Comparison of ENCODE assay signal across 14 cellular contexts in the genomic region with DNA sequence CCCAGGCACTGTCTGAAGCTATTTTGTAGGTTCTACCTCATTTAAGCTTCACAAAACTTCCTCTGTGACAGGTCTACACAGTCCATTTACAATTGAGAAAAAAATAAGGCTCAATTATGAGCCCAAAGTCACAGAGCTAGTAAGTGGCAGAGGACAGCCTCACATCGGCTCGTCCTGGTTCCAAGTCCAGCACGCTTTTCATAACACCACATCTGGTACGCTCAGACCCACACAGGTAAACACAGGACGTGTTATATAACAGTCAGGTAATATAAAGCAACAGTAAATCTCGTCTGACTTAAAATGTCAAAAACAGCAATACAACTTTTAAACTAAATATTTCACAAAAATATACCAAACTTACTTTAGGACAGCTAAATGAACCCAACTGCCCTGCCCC.
"Had no signal": no experiment of that assay in that cellular context is flagged by ENCODE, and none has a peak within 500 bp of the region (broad histone marks: within the 10 kb centered on the region; RNA-seq: fewer than 3 reads in every experiment).

No MANE protein-coding gene starts in this region.

- H3K4me3 Mint-ChIP-seq: activated CD4-positive, alpha-beta memory T cell treated with anti-CD3 and anti-CD28 coated beads, Interleukin-2, amount 10 ng/mL, durations not matched to agents 7 days and 5 days; dendritic cell treated with granulocyte-macrophage colony-stimulating factor and Interleukin-4, amounts not matched to agents 40 ng/mL and 50 ng/mL, for 4 days; T-helper 1 cell treated with Interleukin-12 subunit alpha and Interleukin-12 subunit beta and Interleukin-4 antibody, amounts not matched to agents 30 μg/mL and 1 μg/mL, for 36 hours had no signal

- H3K27ac Mint-ChIP-seq: activated CD4-positive, alpha-beta memory T cell treated with anti-CD3 and anti-CD28 coated beads, Interleukin-2, amount 10 ng/mL, durations not matched to agents 7 days and 5 days; dendritic cell treated with granulocyte-macrophage colony-stimulating factor and Interleukin-4, amounts not matched to agents 40 ng/mL and 50 ng/mL, for 4 days; T-helper 1 cell treated with Interleukin-12 subunit alpha and Interleukin-12 subunit beta and Interleukin-4 antibody, amounts not matched to agents 30 μg/mL and 1 μg/mL, for 36 hours had no signal

- H3K27me3 ChIP-seq: breast epithelium, heart left ventricle had no signal

- H3K27ac ChIP-seq: breast epithelium, parathyroid adenoma, WERI-Rb-1 had no signal

- DNase-seq: activated CD4-positive, alpha-beta memory T cell treated with anti-CD3 and anti-CD28 coated beads, Interleukin-2, amount 10 ng/mL, durations not matched to agents 7 days and 5 days; activated CD4-positive, alpha-beta T cell treated with anti-CD3 and anti-CD28 coated beads for 4 hours; activated CD8-positive, alpha-beta memory T cell treated with anti-CD3 and anti-CD28 coated beads, Interleukin-2, amount 50 U/mL, for 4 hours; aorta; heart left ventricle; left cardiac atrium; midbrain; stimulated activated CD4-positive, alpha-beta T cell treated with anti-CD3 and anti-CD28 coated beads, Interleukin-1b, Interleukin-23, amount 100 ng/mL, for 48 hours; stimulated activated naive CD8-positive, alpha-beta T cell treated with anti-CD3 and anti-CD28 coated beads, Interleukin-15, amount 100 ng/mL, for 72 hours; WERI-Rb-1 had no signal

- H3K9me3 Mint-ChIP-seq: activated CD4-positive, alpha-beta memory T cell treated with anti-CD3 and anti-CD28 coated beads, Interleukin-2, amount 10 ng/mL, durations not matched to agents 7 days and 5 days; dendritic cell treated with granulocyte-macrophage colony-stimulating factor and Interleukin-4, amounts not matched to agents 40 ng/mL and 50 ng/mL, for 4 days; stimulated activated naive CD8-positive, alpha-beta T cell treated with anti-CD3 and anti-CD28 coated beads, Interleukin-15, amount 100 ng/mL, for 72 hours; T-helper 1 cell treated with Interleukin-12 subunit alpha and Interleukin-12 subunit beta and Interleukin-4 antibody, amounts not matched to agents 30 μg/mL and 1 μg/mL, for 36 hours had no signal

- H2AFZ ChIP-seq: parathyroid adenoma had no signal

- H3K9me3 ChIP-seq: breast epithelium, heart left ventricle had no signal

- H3K27me3 Mint-ChIP-seq: activated CD4-positive, alpha-beta memory T cell treated with anti-CD3 and anti-CD28 coated beads, Interleukin-2, amount 10 ng/mL, durations not matched to agents 7 days and 5 days; dendritic cell treated with granulocyte-macrophage colony-stimulating factor and Interleukin-4, amounts not matched to agents 40 ng/mL and 50 ng/mL, for 4 days; stimulated activated naive CD8-positive, alpha-beta T cell treated with anti-CD3 and anti-CD28 coated beads, Interleukin-15, amount 100 ng/mL, for 72 hours had no signal

- H3K36me3 ChIP-seq: breast epithelium, heart left ventricle, WERI-Rb-1 had no signal

- H3K4me3 ChIP-seq: breast epithelium, heart left ventricle had no signal

- ATAC-seq: heart left ventricle; left cardiac atrium; stimulated activated naive CD8-positive, alpha-beta T cell treated with anti-CD3 and anti-CD28 coated beads, Interleukin-15, amount 100 ng/mL, for 72 hours had no signal
